8 cellular contexts compared by ENCODE assay signal in the genomic region with DNA sequence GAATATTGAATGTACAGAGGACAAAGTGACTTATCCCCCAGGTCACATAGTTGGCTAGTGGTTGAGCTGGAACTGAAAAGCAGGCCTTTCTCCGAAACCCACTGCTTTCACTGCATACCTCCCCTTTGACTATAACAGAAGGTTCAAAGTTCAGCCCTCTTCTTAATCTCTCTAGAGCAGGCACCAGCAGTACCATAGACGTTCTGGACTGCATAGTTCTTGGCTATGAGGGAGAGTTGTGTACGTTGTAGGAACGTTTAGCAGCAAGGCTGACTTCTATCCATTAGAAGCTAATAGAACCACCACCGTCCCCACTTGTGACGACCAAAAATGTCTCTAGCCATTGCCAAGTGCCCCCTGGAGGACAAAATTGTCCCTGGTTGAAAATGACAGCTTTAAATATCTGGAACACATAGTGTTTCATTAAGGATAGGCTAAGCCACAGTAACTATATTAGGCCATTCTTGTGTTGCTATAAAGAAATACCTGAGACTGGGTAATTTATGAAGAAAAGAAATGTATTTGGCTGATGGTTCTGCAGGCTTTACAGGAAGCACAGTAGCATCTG.
A peak's percentile ranks its signal among the peaks of the same experiment; 100 is the strongest.
DNase-seq lines count a peak whose midpoint lies in the region; ATAC-seq, FAIRE-seq and TF ChIP-seq lines count a peak whose summit lies in the region.

No MANE protein-coding gene starts in this region.

- no peaks in the 10 kb centered on the region for H3K9me3 ChIP-seq in small intestine (ENCODE audit: control insufficient read depth, low read depth)

- no peak overlapping the region for H3K27ac ChIP-seq in small intestine (ENCODE audit: low read depth in 1 of 2, low read length in 1 of 2)

- TF ChIP-seq EP300 in Ishikawa (IDR thresholded peaks at IDR 0.05; ENCODE audit: borderline replicate concordance) = no peak

- no peak overlapping the region for H3K4me3 ChIP-seq in small intestine (ENCODE audit: low read depth in 1 of 2, low read length in 2 of 2)

- no peak overlapping the region for H3K4me3 Mint-ChIP-seq in activated CD4-positive, alpha-beta T cell treated with anti-CD3 and anti-CD28 coated beads, Interleukin-2, amount 10 ng/mL, durations not matched to agents 7 days and 5 days
- no peak overlapping the region for H3K4me3 Mint-ChIP-seq in effector memory CD8-positive, alpha-beta T cell

- peaks cover 4% of the 10 kb centered on the region for H3K27me3 Mint-ChIP-seq in activated CD4-positive, alpha-beta T cell treated with anti-CD3 and anti-CD28 coated beads, Interleukin-2, amount 10 ng/mL, durations not matched to agents 7 days and 5 days
- peaks cover 0 to 5% of the 10 kb centered on the region in 2 donors for H3K27me3 Mint-ChIP-seq in effector memory CD8-positive, alpha-beta T cell

- CTCF ChIA-PET in activated CD4-positive, alpha-beta T cell treated with anti-CD3 and anti-CD28 coated beads, Interleukin-2, amount 10 ng/mL, durations not matched to agents 7 days and 5 days (lab: Charles Lee) = interaction anchor here (0.9 kb wide), 1 partner anchor 144 kb away, joined by 3 read pairs; no protein-coding TSS in a partner anchor

- no peaks in the 10 kb centered on the region for H3K4me1 Mint-ChIP-seq in activated CD4-positive, alpha-beta T cell treated with anti-CD3 and anti-CD28 coated beads, Interleukin-2, amount 10 ng/mL, durations not matched to agents 7 days and 5 days
- H3K4me1 Mint-ChIP-seq in effector memory CD8-positive, alpha-beta T cell (ENCODE audit: low read depth in 2 of 2) = peaks cover 5 to 9% of the 10 kb centered on the region in 2 donors

- no peaks in the 10 kb centered on the region for H3K36me3 Mint-ChIP-seq in activated CD4-positive, alpha-beta T cell treated with anti-CD3 and anti-CD28 coated beads, Interleukin-2, amount 10 ng/mL, durations not matched to agents 7 days and 5 days (ENCODE audit: low read depth)
- H3K36me3 Mint-ChIP-seq in effector memory CD8-positive, alpha-beta T cell (ENCODE audit: insufficient read depth) = no peaks in the 10 kb centered on the region

- no peaks in the 10 kb centered on the region for H3K4me1 ChIP-seq in small intestine (ENCODE audit: control insufficient read depth in 2 of 2, insufficient read depth in 1 of 2, low read depth in 1 of 2, low read length in 1 of 2)

- H3K27me3 ChIP-seq in small intestine (ENCODE audit: control insufficient read depth in 2 of 2, insufficient read depth in 2 of 2, low read length in 2 of 2) = no peaks in the 10 kb centered on the region

- TF ChIP-seq RAD21 in Ishikawa (IDR thresholded peaks at IDR 0.05; ENCODE audit: low read depth) = peak; percentile 54

- no peak for ATAC-seq in effector memory CD8-positive, alpha-beta T cell (replicated peaks)
- no peak for ATAC-seq in HG03196 (IDR thresholded peaks at IDR 0.05; ENCODE audit: unreplicated experiment)

- FAIRE-seq in small intestine (lab: Jason Lieb, UNC) = no peak

- H3K9me3 Mint-ChIP-seq in activated CD4-positive, alpha-beta T cell treated with anti-CD3 and anti-CD28 coated beads, Interleukin-2, amount 10 ng/mL, durations not matched to agents 7 days and 5 days = no peaks in the 10 kb centered on the region
- H3K9me3 Mint-ChIP-seq in effector memory CD8-positive, alpha-beta T cell = no peaks in the 10 kb centered on the region

- no peak overlapping the region for H3K27ac Mint-ChIP-seq in activated CD4-positive, alpha-beta T cell treated with anti-CD3 and anti-CD28 coated beads, Interleukin-2, amount 10 ng/mL, durations not matched to agents 7 days and 5 days
- H3K27ac Mint-ChIP-seq in effector memory CD8-positive, alpha-beta T cell = no peak overlapping the region

- H3K36me3 ChIP-seq in small intestine (ENCODE audit: control insufficient read depth in 2 of 2, insufficient read depth in 2 of 2, low read length in 2 of 2) = no peaks in the 10 kb centered on the region

- 51 to 55% (median 51%) methylated on average over 6 of the region's 6 CpGs for WGBS in small intestine, 3 donors

- POLR2A ChIA-PET in activated CD4-positive, alpha-beta T cell treated with anti-CD3 and anti-CD28 coated beads, Interleukin-2, amount 10 ng/mL, durations not matched to agents 7 days and 5 days (lab: Charles Lee) = interaction anchor here (0.6 kb wide), 1 partner anchor 50 kb away, joined by 5 read pairs; no protein-coding TSS in a partner anchor

- DNase-seq in activated CD4-positive, alpha-beta T cell treated with anti-CD3 and anti-CD28 coated beads, Interleukin-2, amount 10 ng/mL, durations not matched to agents 7 days and 5 days = peak; percentile 14
- DNase-seq in activated CD4-positive, alpha-beta T cell treated with anti-CD3 and anti-CD28 coated beads, Interleukin-2, amount 50 U/mL, for 1 hour = no peak
- peak; percentile 6 to 36 (median 20) for DNase-seq in effector memory CD8-positive, alpha-beta T cell
- peak; percentile 7 for DNase-seq in small intestine
- no peak for DNase-seq in DMS153 (lab: John Stamatoyannopoulos, UW)
- no peak for DNase-seq in globus pallidus (ENCODE audit: low spot score)

TF ChIP-seq in Ishikawa, 13 proteins besides CTCF, POLR2A, EP300 and RAD21:
- no peak for TF ChIP-seq ZBTB7A (IDR thresholded peaks at IDR 0.05; ENCODE audit: low read depth)
- TF ChIP-seq TEAD4 (IDR thresholded peaks at IDR 0.05) = no peak
- TF ChIP-seq, protein P1, sequence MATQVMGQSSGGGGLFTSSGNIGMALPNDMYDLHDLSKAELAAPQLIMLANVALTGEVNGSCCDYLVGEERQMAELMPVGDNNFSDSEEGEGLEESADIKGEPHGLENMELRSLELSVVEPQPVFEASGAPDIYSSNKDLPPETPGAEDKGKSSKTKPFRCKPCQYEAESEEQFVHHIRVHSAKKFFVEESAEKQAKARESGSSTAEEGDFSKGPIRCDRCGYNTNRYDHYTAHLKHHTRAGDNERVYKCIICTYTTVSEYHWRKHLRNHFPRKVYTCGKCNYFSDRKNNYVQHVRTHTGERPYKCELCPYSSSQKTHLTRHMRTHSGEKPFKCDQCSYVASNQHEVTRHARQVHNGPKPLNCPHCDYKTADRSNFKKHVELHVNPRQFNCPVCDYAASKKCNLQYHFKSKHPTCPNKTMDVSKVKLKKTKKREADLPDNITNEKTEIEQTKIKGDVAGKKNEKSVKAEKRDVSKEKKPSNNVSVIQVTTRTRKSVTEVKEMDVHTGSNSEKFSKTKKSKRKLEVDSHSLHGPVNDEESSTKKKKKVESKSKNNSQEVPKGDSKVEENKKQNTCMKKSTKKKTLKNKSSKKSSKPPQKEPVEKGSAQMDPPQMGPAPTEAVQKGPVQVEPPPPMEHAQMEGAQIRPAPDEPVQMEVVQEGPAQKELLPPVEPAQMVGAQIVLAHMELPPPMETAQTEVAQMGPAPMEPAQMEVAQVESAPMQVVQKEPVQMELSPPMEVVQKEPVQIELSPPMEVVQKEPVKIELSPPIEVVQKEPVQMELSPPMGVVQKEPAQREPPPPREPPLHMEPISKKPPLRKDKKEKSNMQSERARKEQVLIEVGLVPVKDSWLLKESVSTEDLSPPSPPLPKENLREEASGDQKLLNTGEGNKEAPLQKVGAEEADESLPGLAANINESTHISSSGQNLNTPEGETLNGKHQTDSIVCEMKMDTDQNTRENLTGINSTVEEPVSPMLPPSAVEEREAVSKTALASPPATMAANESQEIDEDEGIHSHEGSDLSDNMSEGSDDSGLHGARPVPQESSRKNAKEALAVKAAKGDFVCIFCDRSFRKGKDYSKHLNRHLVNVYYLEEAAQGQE (IDR thresholded peaks at IDR 0.05; ENCODE audit: low read depth) = no peak
- TF ChIP-seq TCF12 (IDR thresholded peaks at IDR 0.05; ENCODE audit: low read depth) = no peak
- TF ChIP-seq, protein P2, sequence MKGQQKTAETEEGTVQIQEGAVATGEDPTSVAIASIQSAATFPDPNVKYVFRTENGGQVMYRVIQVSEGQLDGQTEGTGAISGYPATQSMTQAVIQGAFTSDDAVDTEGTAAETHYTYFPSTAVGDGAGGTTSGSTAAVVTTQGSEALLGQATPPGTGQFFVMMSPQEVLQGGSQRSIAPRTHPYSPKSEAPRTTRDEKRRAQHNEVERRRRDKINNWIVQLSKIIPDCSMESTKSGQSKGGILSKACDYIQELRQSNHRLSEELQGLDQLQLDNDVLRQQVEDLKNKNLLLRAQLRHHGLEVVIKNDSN (IDR thresholded peaks at IDR 0.05) = no peak
- no peak for TF ChIP-seq EGR1 (IDR thresholded peaks at IDR 0.05)
- TF ChIP-seq FOXM1 (IDR thresholded peaks at IDR 0.05; ENCODE audit: borderline replicate concordance, low read depth) = no peak
- no peak for TF ChIP-seq CEBPB (IDR thresholded peaks at IDR 0.05)
- no peak for TF ChIP-seq NFIC (IDR thresholded peaks at IDR 0.05)
- TF ChIP-seq CREB1 (IDR thresholded peaks at IDR 0.05; ENCODE audit: low read depth) = no peak
- TF ChIP-seq, protein P3, sequence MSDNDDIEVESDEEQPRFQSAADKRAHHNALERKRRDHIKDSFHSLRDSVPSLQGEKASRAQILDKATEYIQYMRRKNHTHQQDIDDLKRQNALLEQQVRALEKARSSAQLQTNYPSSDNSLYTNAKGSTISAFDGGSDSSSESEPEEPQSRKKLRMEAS (IDR thresholded peaks at IDR 0.05) = no peak
- no peak for TF ChIP-seq TAF1 (IDR thresholded peaks at IDR 0.05; ENCODE audit: low read depth)
- TF ChIP-seq YY1 (IDR thresholded peaks at IDR 0.05; ENCODE audit: low read depth) = no peak
TF ChIP-seq in Ishikawa: peak in this region for 0.

Comparison
In these comparisons a context has a peak if more than half of its experiments do, and no peak if none do; other contexts are left out.
1. DNase-seq: peak in activated CD4-positive, alpha-beta T cell treated with anti-CD3 and anti-CD28 coated beads, Interleukin-2, amount 10 ng/mL, durations not matched to agents 7 days and 5 days (single experiment), effector memory CD8-positive, alpha-beta T cell (3 of 3) and small intestine (single experiment); none in activated CD4-positive, alpha-beta T cell treated with anti-CD3 and anti-CD28 coated beads, Interleukin-2, amount 50 U/mL, for 1 hour (single experiment), DMS153 (single experiment) and globus pallidus (single experiment).